Comparison of ENCODE assay signal across 8 cellular contexts in the genomic region with DNA sequence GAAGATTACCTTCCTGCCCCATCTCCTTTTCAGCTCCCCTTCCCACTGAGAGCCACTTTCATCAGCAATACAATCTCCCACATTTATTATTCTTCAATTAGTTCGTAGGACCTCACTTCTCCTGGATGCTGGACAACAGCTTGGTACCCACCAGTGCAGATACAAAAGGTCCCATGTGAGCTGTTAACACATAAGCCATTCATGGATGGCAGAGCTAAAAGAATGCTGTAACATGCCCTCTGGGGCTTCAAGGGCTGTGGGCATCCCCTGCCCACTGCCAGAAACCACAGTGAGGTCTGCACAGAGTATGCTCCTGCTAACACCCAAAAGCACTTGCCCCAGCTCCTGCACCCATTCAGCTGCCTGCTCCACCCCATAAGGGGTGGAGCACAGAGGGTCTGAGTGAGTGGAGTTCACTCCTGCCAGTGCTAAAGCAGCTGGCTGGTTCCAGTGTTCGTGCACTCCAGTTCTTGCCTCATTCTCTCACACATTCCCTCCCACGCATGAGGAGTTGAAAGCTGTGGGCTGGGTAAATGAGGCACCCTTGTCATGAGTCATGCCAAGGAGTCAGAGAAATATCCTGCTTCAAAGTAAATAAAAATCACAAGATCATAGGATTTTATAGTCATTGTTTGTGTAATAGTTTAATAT.
DNase-seq lines count a peak whose midpoint lies in the region; ATAC-seq and TF ChIP-seq lines count a peak whose summit lies in the region.

No MANE protein-coding gene starts in this region.

- H3K4me3 ChIP-seq in mucosa of descending colon = no peak overlapping the region
- no peak overlapping the region for H3K4me3 ChIP-seq in GM23338

- H3F3A ChIP-seq in GM23338 (replicated peaks; ENCODE audit: low read depth) = no peaks in the 10 kb centered on the region

- H3K4me1 ChIP-seq in mucosa of descending colon (ENCODE audit: low read depth) = no peaks in the 10 kb centered on the region
- no peaks in the 10 kb centered on the region for H3K4me1 ChIP-seq in GM23338 (ENCODE audit: insufficient read depth)

- H3K4me3 Mint-ChIP-seq in natural killer cell treated with Interleukin-12 subunit alpha and Interleukin-12 subunit beta and Interleukin-15 and Interleukin-18, amount 100 ng/mL, for 72 hours = no peak overlapping the region
- H3K4me3 Mint-ChIP-seq in GM23338 = no peak overlapping the region

- H4K20me1 ChIP-seq in GM23338 (replicated peaks; ENCODE audit: insufficient read depth) = no peaks in the 10 kb centered on the region

- no peaks in the 10 kb centered on the region for H3K27me3 ChIP-seq in GM23338 (ENCODE audit: insufficient read depth)

- no peaks in the 10 kb centered on the region for H3K36me3 ChIP-seq in mucosa of descending colon (ENCODE audit: low read depth)
- no peaks in the 10 kb centered on the region; the same call in 1 of the 2 replicates for H3K36me3 ChIP-seq in GM23338 (ENCODE audit: insufficient read depth)

- ATAC-seq in GM19025 (IDR thresholded peaks at IDR 0.05; ENCODE audit: low read depth, unreplicated experiment) (peak; percentile 77), HG02970 (IDR thresholded peaks at IDR 0.05; ENCODE audit: low FRiP score, unreplicated experiment) (peak; percentile 60), mucosa of descending colon (peak; percentile 79), GM23338 (no peak)
- no peak for ATAC-seq in natural killer cell treated with Interleukin-12 subunit alpha and Interleukin-12 subunit beta and Interleukin-15 and Interleukin-18, amount 100 ng/mL, for 72 hours

- no peaks in the 10 kb centered on the region for H3K9me3 ChIP-seq in mucosa of descending colon

- no peaks in the 10 kb centered on the region for H3K36me3 Mint-ChIP-seq in natural killer cell treated with Interleukin-12 subunit alpha and Interleukin-12 subunit beta and Interleukin-15 and Interleukin-18, amount 100 ng/mL, for 72 hours
- H3K36me3 Mint-ChIP-seq in GM23338 (ENCODE audit: low read depth) = peaks cover 6% of the 10 kb centered on the region; the same call in 1 of the 3 replicates

- H3K27me3 Mint-ChIP-seq in natural killer cell treated with Interleukin-12 subunit alpha and Interleukin-12 subunit beta and Interleukin-15 and Interleukin-18, amount 100 ng/mL, for 72 hours = no peaks in the 10 kb centered on the region
- peaks cover 2% of the 10 kb centered on the region for H3K27me3 Mint-ChIP-seq in GM23338 (ENCODE audit: insufficient read depth, low read depth, poor library complexity)

- no peak overlapping the region for H3K27ac ChIP-seq in GM23338 (ENCODE audit: low read depth)

- no peaks in the 10 kb centered on the region for H3K9me3 Mint-ChIP-seq in natural killer cell treated with Interleukin-12 subunit alpha and Interleukin-12 subunit beta and Interleukin-15 and Interleukin-18, amount 100 ng/mL, for 72 hours
- peaks cover 6% of the 10 kb centered on the region; the same call in 1 of the 3 replicates for H3K9me3 Mint-ChIP-seq in GM23338

- no peaks in the 10 kb centered on the region for H3K79me2 ChIP-seq in GM23338 (replicated peaks; ENCODE audit: insufficient read depth)

- H3K4me2 ChIP-seq in GM23338 = no peak overlapping the region

- TF ChIP-seq CTCF in mucosa of descending colon (IDR thresholded peaks at IDR 0.05) (no peak), GM23338 (conservative IDR thresholded peaks at IDR 0.05; ENCODE audit: low read depth in 2 of 2) (no peak)

- intact Hi-C loops in mucosa of descending colon (cut with DNase I, micrococcal nuclease) = no loop called here

- no peak overlapping the region for H2AFZ ChIP-seq in GM23338

- no peaks in the 10 kb centered on the region for H3K4me1 Mint-ChIP-seq in natural killer cell treated with Interleukin-12 subunit alpha and Interleukin-12 subunit beta and Interleukin-15 and Interleukin-18, amount 100 ng/mL, for 72 hours (ENCODE audit: low read depth in 2 of 2)
- no peaks in the 10 kb centered on the region for H3K4me1 Mint-ChIP-seq in GM23338

- DNase-seq in SIG-M5 treated with dmso at 0.1 percent for 504 hours (lab: John Stamatoyannopoulos, UW; ENCODE audit: unreplicated experiment) (peak; percentile 28), mucosa of descending colon (no peak), GM23338 (ENCODE audit: low spot score) (no peak), NCI-H748 (lab: John Stamatoyannopoulos, UW; ENCODE audit: unreplicated experiment) (no peak), NCI-H2227 treated with DMSO at 0.1 percent for 48 hours (lab: John Stamatoyannopoulos, UW) (no peak)
- no peak for DNase-seq in natural killer cell treated with Interleukin-12 subunit alpha and Interleukin-12 subunit beta and Interleukin-15 and Interleukin-18, amount 100 ng/mL, for 72 hours (ENCODE audit: low spot score)

- peaks cover 5% of the 10 kb centered on the region; the same call in 1 of the 2 replicates for H3K9me2 ChIP-seq in GM23338 (ENCODE audit: insufficient read depth)

- no peak overlapping the region for H3K27ac Mint-ChIP-seq in natural killer cell treated with Interleukin-12 subunit alpha and Interleukin-12 subunit beta and Interleukin-15 and Interleukin-18, amount 100 ng/mL, for 72 hours
- H3K27ac Mint-ChIP-seq in GM23338 = no peak overlapping the region

TF ChIP-seq in GM23338, 12 proteins besides CTCF, POLR2A, EP300 and RAD21:
- TF ChIP-seq ZNF462 (CRISPR knock-in tag; IDR thresholded peaks at IDR 0.05) (no peak), CREB1 (CRISPR knock-in tag; IDR thresholded peaks at IDR 0.05; ENCODE audit: low read depth) (no peak), EZH2phosphoT487 (IDR thresholded peaks at IDR 0.05; ENCODE audit: unreplicated experiment) (no peak)

Comparison
In these comparisons a context has a peak if more than half of its experiments do, and no peak if none do; other contexts are left out.
1. ATAC-seq: peak in GM19025 (single experiment), HG02970 (single experiment) and mucosa of descending colon (single experiment); none in natural killer cell treated with Interleukin-12 subunit alpha and Interleukin-12 subunit beta and Interleukin-15 and Interleukin-18, amount 100 ng/mL, for 72 hours (0 of 2) and GM23338 (single experiment).